Comparison of ENCODE assay signal across 8 cellular contexts in the genomic region with DNA sequence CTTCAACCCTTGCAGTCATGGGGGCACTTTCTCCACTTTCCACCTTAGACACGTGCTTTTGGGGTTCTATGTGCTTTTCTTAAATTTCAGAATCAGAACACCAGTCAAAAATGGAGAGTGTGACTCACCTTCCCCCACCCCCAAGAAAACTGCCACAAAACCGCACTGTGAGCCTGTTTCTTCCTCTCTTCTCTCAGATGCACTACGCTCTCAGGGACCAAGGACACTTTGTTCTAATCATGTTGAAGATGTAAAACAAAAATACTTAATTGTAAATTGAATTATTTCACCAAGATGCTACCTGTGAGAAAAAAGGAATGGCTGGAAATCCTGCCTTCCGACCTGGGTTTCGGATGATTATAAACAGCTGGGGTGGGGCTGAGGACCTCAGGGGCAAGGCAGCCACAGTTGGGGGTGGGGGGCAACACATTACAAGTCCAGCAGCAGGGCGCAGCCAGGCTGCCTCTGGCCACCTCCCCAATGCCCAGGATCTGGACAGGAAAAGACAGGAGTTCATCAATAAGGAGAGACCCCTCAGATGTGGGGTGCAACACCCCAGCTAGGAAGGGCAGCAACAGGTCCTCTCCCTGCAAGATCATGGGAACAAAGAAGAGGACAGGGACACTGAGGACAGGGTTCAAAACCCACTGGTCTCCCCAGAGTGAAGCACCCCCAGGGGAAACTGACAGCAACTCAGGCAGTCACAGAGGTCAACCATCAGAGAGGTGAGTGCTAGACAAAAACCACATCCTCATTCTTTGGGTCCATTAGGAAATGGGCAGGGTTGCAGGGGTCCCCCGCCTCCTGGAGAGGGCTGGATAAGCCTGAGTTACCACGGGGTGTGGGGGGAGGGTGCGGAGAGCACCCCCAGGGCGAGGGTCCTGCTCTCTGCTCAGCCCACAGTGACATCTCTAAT. TPM values are rescaled to one million over a fixed set of nuclear protein-coding genes. Genes with fewer than 3 reads are reported as not detected.
DNase-seq lines count a peak whose midpoint lies in the region; ATAC-seq and TF ChIP-seq lines count a peak whose summit lies in the region.
"Had no signal": no experiment of that assay in that cellular context is flagged by ENCODE, and none has a peak within 500 bp of the region (broad histone marks: within the 10 kb centered on the region; RNA-seq: fewer than 3 reads in every experiment).

No MANE protein-coding gene starts in this region.

- intact Hi-C loops in activated CD8-positive, alpha-beta T cell treated with anti-CD3 and anti-CD28 coated beads for 36 hours (cut with micrococcal nuclease), result loop anchor here (2.0 kb wide), 1 partner anchor 15 kb away; no protein-coding TSS in a partner anchor
- intact Hi-C loops in lower lobe of right lung (cut with DNase I), result no loop called here

- H3K4me1 Mint-ChIP-seq in activated CD8-positive, alpha-beta T cell treated with anti-CD3 and anti-CD28 coated beads for 36 hours (ENCODE audit: low read depth), result peaks cover 93% of the 10 kb centered on the region

- H3K27ac Mint-ChIP-seq in activated CD8-positive, alpha-beta T cell treated with anti-CD3 and anti-CD28 coated beads for 36 hours, result peak overlapping the region; percentile 95

- H3K4me1 ChIP-seq in lower lobe of right lung, result peaks cover 24% of the 10 kb centered on the region
- H3K4me1 ChIP-seq: pancreas had no signal

- H3K27me3 ChIP-seq in lower lobe of right lung (ENCODE audit: low read depth), result no peaks in the 10 kb centered on the region
- H3K27me3 ChIP-seq: pancreas had no signal

- no peaks in the 10 kb centered on the region for H3K9me3 Mint-ChIP-seq in activated CD8-positive, alpha-beta T cell treated with anti-CD3 and anti-CD28 coated beads for 36 hours

- POLR2A ChIA-PET in activated CD8-positive, alpha-beta T cell treated with anti-CD3 and anti-CD28 coated beads for 36 hours (lab: Charles Lee), result interaction anchor here (0.7 to 2.8 kb wide), 9 partner anchors 12 to 84 kb away, joined by 3 to 32 read pairs (median 4); no protein-coding TSS in a partner anchor

- peak overlapping the region; percentile 76 for H3K27ac ChIP-seq in lower lobe of right lung
- H3K27ac ChIP-seq: pancreas had no signal

- H3K4me3 ChIP-seq in lower lobe of right lung, result peak overlapping the region; percentile 23
- H3K4me3 ChIP-seq: pancreas had no signal

- ATAC-seq in GM21367 (IDR thresholded peaks at IDR 0.05; ENCODE audit: unreplicated experiment) (peak; percentile 33), lower lobe of right lung (peak; percentile 73 to 76)
- ATAC-seq in activated CD8-positive, alpha-beta T cell treated with anti-CD3 and anti-CD28 coated beads for 36 hours, result peak; percentile 43

- H3K27me3 Mint-ChIP-seq in activated CD8-positive, alpha-beta T cell treated with anti-CD3 and anti-CD28 coated beads for 36 hours, result no peaks in the 10 kb centered on the region

- DNase-seq in HT1080 (ENCODE audit: low read depth) (peak; percentile 22), lower lobe of right lung (no peak), HuH-7.5 (ENCODE audit: low spot score) (no peak), NCI-H2196 (lab: John Stamatoyannopoulos, UW; ENCODE audit: unreplicated experiment) (no peak)
- peak; percentile 96 for DNase-seq in activated CD8-positive, alpha-beta T cell treated with anti-CD3 and anti-CD28 coated beads for 36 hours
- DNase-seq in stimulated activated naive CD4-positive, alpha-beta T cell treated with Interleukin-2 at 50 U/mL for 16 hours (lab: John Stamatoyannopoulos, UW), result peak; percentile 82

- H3K4me3 Mint-ChIP-seq in activated CD8-positive, alpha-beta T cell treated with anti-CD3 and anti-CD28 coated beads for 36 hours, result peak overlapping the region; percentile 68

- peaks cover 83% of the 10 kb centered on the region for H3K36me3 Mint-ChIP-seq in activated CD8-positive, alpha-beta T cell treated with anti-CD3 and anti-CD28 coated beads for 36 hours (ENCODE audit: low read depth)

- H3K36me3 ChIP-seq in lower lobe of right lung, result no peaks in the 10 kb centered on the region
- H3K36me3 ChIP-seq: pancreas had no signal

- TF ChIP-seq CTCF in activated CD8-positive, alpha-beta T cell treated with anti-CD3 and anti-CD28 coated beads for 36 hours (IDR thresholded peaks at IDR 0.05), result no peak
- TF ChIP-seq CTCF in lower lobe of right lung (IDR thresholded peaks at IDR 0.05), result no peak

- no peaks in the 10 kb centered on the region for H3K9me3 ChIP-seq in lower lobe of right lung
- H3K9me3 ChIP-seq: pancreas had no signal

- CTCF ChIA-PET in activated CD8-positive, alpha-beta T cell treated with anti-CD3 and anti-CD28 coated beads for 36 hours (lab: Charles Lee), result interaction anchor here (1.6 to 2.6 kb wide), 2 partner anchors 84 to 85 kb away, joined by 8 to 9 read pairs; no protein-coding TSS in a partner anchor

RNA-seq across cellular contexts. Expression of a gene that starts 33.7 kb away (rescaled TPM):
- total RNA-seq in HT1080 (2014; rRNA removed; shearing (Covaris generic)), result 5.0 and 10.5 TPM in 2 replicates
- 15.3 and 15.7 TPM in 2 replicates for polyA plus RNA-seq in HT1080 (2015; cell fraction: cytosol; rRNA removed)
- polyA plus RNA-seq in HT1080 (2015; cell fraction: nucleus; rRNA removed), result 23.0 and 25.1 TPM in 2 replicates
- total RNA-seq in activated CD8-positive, alpha-beta T cell treated with anti-CD3 and anti-CD28 coated beads for 36 hours, result 100 to 1,000 TPM; 290 to 317 TPM
- 49.9 TPM for total RNA-seq in lower lobe of right lung

Comparison
In these comparisons a context has a peak if more than half of its experiments do, and no peak if none do; other contexts are left out.
1. DNase-seq: peak in HT1080 (single experiment), activated CD8-positive, alpha-beta T cell treated with anti-CD3 and anti-CD28 coated beads for 36 hours (single experiment) and stimulated activated naive CD4-positive, alpha-beta T cell treated with Interleukin-2 at 50 U/mL for 16 hours (single experiment); none in lower lobe of right lung (single experiment), HuH-7.5 (single experiment) and NCI-H2196 (single experiment).
2. Peak in every context shown above with its lines, with median percentiles within 50 percentile points of each other: ATAC-seq.